ENCODE assay signal across 2 cellular contexts in the genomic region with DNA sequence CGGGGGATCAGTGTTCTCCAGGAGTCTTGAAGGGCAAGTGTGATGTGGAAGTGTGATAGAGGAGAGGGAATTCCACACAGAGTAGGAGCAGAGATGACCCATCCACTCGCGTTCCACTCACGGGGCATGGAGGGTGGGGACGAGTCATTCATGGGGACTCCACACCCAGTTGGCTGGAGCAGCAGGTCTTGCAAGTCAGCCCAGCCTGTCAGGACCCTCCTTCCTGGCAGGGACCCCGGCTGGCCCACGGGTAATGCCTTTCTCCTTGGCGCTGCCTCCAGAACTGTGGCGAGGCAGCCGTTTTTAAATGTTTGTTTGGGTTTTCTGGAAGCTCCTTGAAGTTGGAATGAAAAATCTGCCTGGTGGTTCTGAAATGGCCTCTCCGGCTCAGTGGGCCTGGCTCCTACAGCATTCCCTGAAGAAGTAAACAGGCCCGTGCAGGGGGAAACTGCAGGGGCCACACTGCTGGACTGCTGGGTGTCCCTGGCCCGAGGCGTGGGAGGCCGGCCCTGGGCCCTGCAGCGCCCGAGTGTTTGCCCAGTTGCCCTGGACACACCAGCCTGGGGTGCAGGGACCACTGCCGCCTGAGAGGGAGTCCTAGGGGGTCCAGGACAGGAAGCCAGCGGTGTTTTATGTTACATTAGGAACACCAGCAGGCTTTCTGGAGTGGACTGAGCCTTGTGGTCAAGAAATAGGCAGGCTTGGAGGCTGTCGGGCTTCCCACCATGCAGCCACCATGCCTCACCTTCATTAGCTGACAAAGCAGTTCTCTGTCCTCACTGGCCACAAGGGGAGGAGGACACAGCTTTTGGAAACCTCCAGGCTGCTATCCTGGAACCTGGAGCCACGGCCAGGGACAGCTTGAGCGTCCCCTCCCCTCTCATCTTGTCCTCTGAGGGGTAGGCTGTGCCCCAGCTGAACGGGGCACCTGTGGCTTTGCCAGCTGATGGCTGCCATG.
TF ChIP-seq lines count a peak whose summit lies in the region.

No MANE protein-coding gene starts in this region.

TF ChIP-seq in IMR-90, 13 proteins besides CTCF, POLR2A, EP300 and RAD21:
- no peak for TF ChIP-seq MAFK (IDR thresholded peaks at IDR 0.05; ENCODE audit: low read depth, low read length)
- no peak for TF ChIP-seq MAZ (IDR thresholded peaks at IDR 0.05; ENCODE audit: borderline replicate concordance, low read depth, low read length)
- TF ChIP-seq FOS (IDR thresholded peaks at IDR 0.05; ENCODE audit: low read depth, low read length), result no peak
- TF ChIP-seq SMC3 (IDR thresholded peaks at IDR 0.05; ENCODE audit: low read depth, low read length), result no peak
- no peak for TF ChIP-seq MXI1 (IDR thresholded peaks at IDR 0.05; ENCODE audit: borderline replicate concordance, low read depth, low read length)
- no peak for TF ChIP-seq BHLHE40 (IDR thresholded peaks at IDR 0.05; ENCODE audit: low read depth, low read length)
- no peak for TF ChIP-seq NFE2L2 (IDR thresholded peaks at IDR 0.05; ENCODE audit: low read depth, low read length)
- no peak for TF ChIP-seq CEBPB (IDR thresholded peaks at IDR 0.05; ENCODE audit: low read depth, low read length)
- TF ChIP-seq, protein P1, sequence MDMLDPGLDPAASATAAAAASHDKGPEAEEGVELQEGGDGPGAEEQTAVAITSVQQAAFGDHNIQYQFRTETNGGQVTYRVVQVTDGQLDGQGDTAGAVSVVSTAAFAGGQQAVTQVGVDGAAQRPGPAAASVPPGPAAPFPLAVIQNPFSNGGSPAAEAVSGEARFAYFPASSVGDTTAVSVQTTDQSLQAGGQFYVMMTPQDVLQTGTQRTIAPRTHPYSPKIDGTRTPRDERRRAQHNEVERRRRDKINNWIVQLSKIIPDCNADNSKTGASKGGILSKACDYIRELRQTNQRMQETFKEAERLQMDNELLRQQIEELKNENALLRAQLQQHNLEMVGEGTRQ (IDR thresholded peaks at IDR 0.05; ENCODE audit: low read depth, low read length), result no peak
- TF ChIP-seq, protein P2, sequence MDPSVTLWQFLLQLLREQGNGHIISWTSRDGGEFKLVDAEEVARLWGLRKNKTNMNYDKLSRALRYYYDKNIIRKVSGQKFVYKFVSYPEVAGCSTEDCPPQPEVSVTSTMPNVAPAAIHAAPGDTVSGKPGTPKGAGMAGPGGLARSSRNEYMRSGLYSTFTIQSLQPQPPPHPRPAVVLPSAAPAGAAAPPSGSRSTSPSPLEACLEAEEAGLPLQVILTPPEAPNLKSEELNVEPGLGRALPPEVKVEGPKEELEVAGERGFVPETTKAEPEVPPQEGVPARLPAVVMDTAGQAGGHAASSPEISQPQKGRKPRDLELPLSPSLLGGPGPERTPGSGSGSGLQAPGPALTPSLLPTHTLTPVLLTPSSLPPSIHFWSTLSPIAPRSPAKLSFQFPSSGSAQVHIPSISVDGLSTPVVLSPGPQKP (IDR thresholded peaks at IDR 0.05; ENCODE audit: borderline replicate concordance, low read depth, low read length), result no peak
- no peak for TF ChIP-seq RCOR1 (IDR thresholded peaks at IDR 0.05; ENCODE audit: insufficient replicate concordance, low read length)
- no peak for TF ChIP-seq CHD1 (IDR thresholded peaks at IDR 0.05; ENCODE audit: low read depth, low read length)
- no peak for TF ChIP-seq RFX5 (IDR thresholded peaks at IDR 0.05; ENCODE audit: low read depth, low read length)

TF ChIP-seq in HepG2, 621 proteins besides CTCF, POLR2A, EP300 and RAD21:
- 0 out of 2 replicates have a peak, but pooled peaks have one; percentile 47 for TF ChIP-seq HNRNPL (IDR thresholded peaks at IDR 0.05; ENCODE audit: low read depth, low read length)
- 0 out of 2 replicates have a peak, but pooled peaks have one; percentile 16 for TF ChIP-seq AHR (CRISPR knock-in tag; IDR thresholded peaks at IDR 0.05)
- TF ChIP-seq FOSL2 (CRISPR knock-in tag; IDR thresholded peaks at IDR 0.05), result peak; percentile 36
- no peak for TF ChIP-seq NR2F2 (IDR thresholded peaks at IDR 0.05; ENCODE audit: borderline replicate concordance, low read depth)
- TF ChIP-seq, protein P3, sequence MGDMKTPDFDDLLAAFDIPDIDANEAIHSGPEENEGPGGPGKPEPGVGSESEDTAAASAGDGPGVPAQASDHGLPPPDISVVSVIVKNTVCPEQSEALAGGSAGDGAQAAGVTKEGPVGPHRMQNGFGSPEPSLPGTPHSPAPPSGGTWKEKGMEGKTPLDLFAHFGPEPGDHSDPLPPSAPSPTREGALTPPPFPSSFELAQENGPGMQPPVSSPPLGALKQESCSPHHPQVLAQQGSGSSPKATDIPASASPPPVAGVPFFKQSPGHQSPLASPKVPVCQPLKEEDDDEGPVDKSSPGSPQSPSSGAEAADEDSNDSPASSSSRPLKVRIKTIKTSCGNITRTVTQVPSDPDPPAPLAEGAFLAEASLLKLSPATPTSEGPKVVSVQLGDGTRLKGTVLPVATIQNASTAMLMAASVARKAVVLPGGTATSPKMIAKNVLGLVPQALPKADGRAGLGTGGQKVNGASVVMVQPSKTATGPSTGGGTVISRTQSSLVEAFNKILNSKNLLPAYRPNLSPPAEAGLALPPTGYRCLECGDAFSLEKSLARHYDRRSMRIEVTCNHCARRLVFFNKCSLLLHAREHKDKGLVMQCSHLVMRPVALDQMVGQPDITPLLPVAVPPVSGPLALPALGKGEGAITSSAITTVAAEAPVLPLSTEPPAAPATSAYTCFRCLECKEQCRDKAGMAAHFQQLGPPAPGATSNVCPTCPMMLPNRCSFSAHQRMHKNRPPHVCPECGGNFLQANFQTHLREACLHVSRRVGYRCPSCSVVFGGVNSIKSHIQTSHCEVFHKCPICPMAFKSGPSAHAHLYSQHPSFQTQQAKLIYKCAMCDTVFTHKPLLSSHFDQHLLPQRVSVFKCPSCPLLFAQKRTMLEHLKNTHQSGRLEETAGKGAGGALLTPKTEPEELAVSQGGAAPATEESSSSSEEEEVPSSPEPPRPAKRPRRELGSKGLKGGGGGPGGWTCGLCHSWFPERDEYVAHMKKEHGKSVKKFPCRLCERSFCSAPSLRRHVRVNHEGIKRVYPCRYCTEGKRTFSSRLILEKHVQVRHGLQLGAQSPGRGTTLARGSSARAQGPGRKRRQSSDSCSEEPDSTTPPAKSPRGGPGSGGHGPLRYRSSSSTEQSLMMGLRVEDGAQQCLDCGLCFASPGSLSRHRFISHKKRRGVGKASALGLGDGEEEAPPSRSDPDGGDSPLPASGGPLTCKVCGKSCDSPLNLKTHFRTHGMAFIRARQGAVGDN (CRISPR knock-in tag; IDR thresholded peaks at IDR 0.05), result peak; percentile 67
- TF ChIP-seq MAFK (conservative IDR thresholded peaks at IDR 0.05 in 1 of 2, IDR thresholded peaks at IDR 0.05 in 1 of 2; ENCODE audit: low read length in 2 of 2), result peak; percentile 63 to 74
- TF ChIP-seq RFX3 (CRISPR knock-in tag; IDR thresholded peaks at IDR 0.05), result no peak
- 0 out of 2 replicates have a peak, but pooled peaks have one; percentile 30 for TF ChIP-seq MAFF (IDR thresholded peaks at IDR 0.05; ENCODE audit: low read depth, low read length)
- no peak for TF ChIP-seq MBNL3 (CRISPR knock-in tag; conservative IDR thresholded peaks at IDR 0.05)
- 0 out of 2 replicates have a peak, but pooled peaks have one; percentile 20 for TF ChIP-seq ZBTB7B (CRISPR knock-in tag; IDR thresholded peaks at IDR 0.05)
